ENCODE assay signal across 8 cellular contexts in genomic region chr5:129904667-129905466, GRCh38. TPM values are rescaled to one million over a fixed set of nuclear protein-coding genes. Genes with fewer than 3 reads are reported as not detected.
DNase-seq lines count a peak whose midpoint lies in the region; ATAC-seq, FAIRE-seq and TF ChIP-seq lines count a peak whose summit lies in the region.

No MANE protein-coding gene starts in this region.

- H3K4me1 ChIP-seq in heart right ventricle (peaks cover 0 to 27% (median 19%) of the 10 kb centered on the region in 9 donors), prostate gland (replicated peaks) (no peaks in the 10 kb centered on the region)

- peaks cover 0 to 9% (median 0%) of the 10 kb centered on the region in 9 donors for H3K36me3 ChIP-seq in heart right ventricle
- no peaks in the 10 kb centered on the region for H3K36me3 ChIP-seq in prostate gland

- no peaks in the 10 kb centered on the region for H3K36me3 Mint-ChIP-seq in activated T-helper 17 cell treated with anti-CD3 and anti-CD28 coated beads, Interleukin-2, amount 50 U/mL, for 72 hours (ENCODE audit: low read depth)

- H3K27ac Mint-ChIP-seq in activated T-helper 17 cell treated with anti-CD3 and anti-CD28 coated beads, Interleukin-2, amount 50 U/mL, for 72 hours = no peak overlapping the region

- ATAC-seq in HG03064 (IDR thresholded peaks at IDR 0.05; ENCODE audit: low read depth, unreplicated experiment) (peak; percentile 45), heart right ventricle (peak in 6 of 8 donors; percentile 8 to 51 (median 40))
- ATAC-seq in activated T-helper 17 cell treated with anti-CD3 and anti-CD28 coated beads, Interleukin-2, amount 50 U/mL, for 72 hours (replicated peaks) = peak; percentile 28

- peak; percentile 9 for DNase-seq in stimulated activated CD4-positive, alpha-beta T cell treated with anti-CD3 and anti-CD28 coated beads, Interleukin-15, amount 100 ng/mL, for 24 hours
- DNase-seq in stimulated activated CD4-positive, alpha-beta T cell treated with anti-CD3 and anti-CD28 coated beads, Interleukin-2, amount 100 ng/mL, for 48 hours = no peak
- DNase-seq in heart right ventricle = peak; percentile 7 to 19
- peak; percentile 5 for DNase-seq in prostate gland (ENCODE audit: low spot score)
- no peak for DNase-seq in RCC 7860 (ENCODE audit: low spot score)
- DNase-seq in NCI-H1092 treated with DMSO at 0.1 percent for 48 hours (lab: John Stamatoyannopoulos, UW) = no peak

- H3K4me1 Mint-ChIP-seq in activated T-helper 17 cell treated with anti-CD3 and anti-CD28 coated beads, Interleukin-2, amount 50 U/mL, for 72 hours = peaks cover 14% of the 10 kb centered on the region

- H3K9me3 Mint-ChIP-seq in activated T-helper 17 cell treated with anti-CD3 and anti-CD28 coated beads, Interleukin-2, amount 50 U/mL, for 72 hours = no peaks in the 10 kb centered on the region

- no peak for TF ChIP-seq CTCF in heart right ventricle (IDR thresholded peaks at IDR 0.05)
- peak in 1 of 4 experiments; percentile 23 for TF ChIP-seq CTCF in prostate gland (IDR thresholded peaks at IDR 0.05)

- peaks cover 46% of the 10 kb centered on the region for H3K27me3 Mint-ChIP-seq in activated T-helper 17 cell treated with anti-CD3 and anti-CD28 coated beads, Interleukin-2, amount 50 U/mL, for 72 hours

- peak overlapping the region; percentile 81 for H3K4me3 Mint-ChIP-seq in activated T-helper 17 cell treated with anti-CD3 and anti-CD28 coated beads, Interleukin-2, amount 50 U/mL, for 72 hours

- intact Hi-C loops in heart right ventricle (cut with DNase I) (loop anchor here in 8 of 10 donors (5.0 to 10.0 kb wide), 8 partner anchors 237 to 1512 kb away; no protein-coding TSS in a partner anchor), prostate gland (cut with DNase I) (no loop called here)

- no peak for TF ChIP-seq POLR2A in prostate gland (IDR thresholded peaks at IDR 0.05)

- H3K9me3 ChIP-seq in heart right ventricle (no peaks in the 10 kb centered on the region), prostate gland (no peaks in the 10 kb centered on the region)

- 1 to 2% methylated on average over 95 to 103 of the region's 103 CpGs for WGBS in heart right ventricle, 2 donors
- WGBS in prostate gland = under 1% methylated on average over 46 of the region's 103 CpGs

- FAIRE-seq in RCC 7860 (lab: Jason Lieb, UNC) = no peak

- H3K27me3 ChIP-seq in heart right ventricle (peaks cover 0 to 61% (median 0%) of the 10 kb centered on the region in 7 donors), prostate gland (replicated peaks; ENCODE audit: insufficient read depth) (no peaks in the 10 kb centered on the region)

- H3K4me3 ChIP-seq in heart right ventricle (peak overlapping the region; percentile 51 to 89 (median 74)), prostate gland (peak overlapping the region; percentile 44 to 59)

- H3K27ac ChIP-seq in heart right ventricle (peak overlapping the region; percentile 41 to 84 (median 73)), prostate gland (peak overlapping the region in 1 of 2 donors; percentile 50)

RNA-seq across cellular contexts. Expression of gene CHSY3, which starts 0.6 kb away (rescaled TPM):
- not detected for total RNA-seq in activated T-helper 17 cell treated with anti-CD3 and anti-CD28 coated beads, Interleukin-2, amount 50 U/mL, for 72 hours
- total RNA-seq in heart right ventricle (1 to 10 TPM in 6 of 10 donors, under 1 TPM in 4; 0.47 to 1.6 (median 1.1) TPM), prostate gland (1 to 10 TPM in 1 of 2 donors, under 1 TPM in 1; 0.09 to 2.0 TPM)
- polyA plus RNA-seq in heart right ventricle = under 1 TPM; 0.15 to 0.64 TPM

Comparison
In these comparisons a context has a peak if more than half of its experiments do, and no peak if none do; other contexts are left out.
1. DNase-seq: peak in stimulated activated CD4-positive, alpha-beta T cell treated with anti-CD3 and anti-CD28 coated beads, Interleukin-15, amount 100 ng/mL, for 24 hours (single experiment), heart right ventricle (2 of 2) and prostate gland (single experiment); none in stimulated activated CD4-positive, alpha-beta T cell treated with anti-CD3 and anti-CD28 coated beads, Interleukin-2, amount 100 ng/mL, for 48 hours (0 of 2), RCC 7860 (single experiment) and NCI-H1092 treated with DMSO at 0.1 percent for 48 hours (single experiment).
2. Peak in every context shown above with its lines, with median percentiles within 50 percentile points of each other: ATAC-seq.